1 cellular context compared by ENCODE assay signal in genomic region chr18:24397694-24398365, GRCh38.
TF ChIP-seq lines count a peak whose summit lies in the region.

TSS of gene OSBPL1A (minus strand) at chr18:24397824. CDS start at chr18:24377533, 20,291 bp downstream.

TF ChIP-seq in H1, 55 proteins besides CTCF, POLR2A, EP300 and RAD21 (continued from another document):
- TF ChIP-seq ATF3 (IDR thresholded peaks at IDR 0.05; ENCODE audit: insufficient read depth, low read depth, low read length) (peak; percentile 59; the same call in 1 of the 2 replicates), TAF1 (IDR thresholded peaks at IDR 0.05; ENCODE audit: low read depth, low read length) (peak; percentile 71), CBX8 (IDR thresholded peaks at IDR 0.05; ENCODE audit: borderline replicate concordance, low read depth, low read length) (no peak), ASH2L (IDR thresholded peaks at IDR 0.05; ENCODE audit: low read length) (peak; percentile 39), CEBPB (IDR thresholded peaks at IDR 0.05; ENCODE audit: low read depth, low read length) (peak; percentile 52; the same call in 1 of the 2 replicates), NANOG (IDR thresholded peaks at IDR 0.05; ENCODE audit: insufficient read depth, low read depth, low read length, poor library complexity, severe bottlenecking) (peak; percentile 63), MAFK (IDR thresholded peaks at IDR 0.05; ENCODE audit: low read depth, low read length) (no peak), SIN3A (conservative IDR thresholded peaks at IDR 0.05 in 1 of 2, IDR thresholded peaks at IDR 0.05 in 1 of 2; ENCODE audit: low read depth in 1 of 2, low read length in 2 of 2) (0 out of 4 replicates have a peak, but pooled peaks of 1 of the 2 experiments have one; percentile 52), JUND (IDR thresholded peaks at IDR 0.05; ENCODE audit: low read length) (no peak), EGR1 (IDR thresholded peaks at IDR 0.05; ENCODE audit: borderline replicate concordance, low read depth, low read length) (peak; percentile 87), KDM5A (IDR thresholded peaks at IDR 0.05; ENCODE audit: low read length) (no peak), BCL11A (IDR thresholded peaks at IDR 0.05; ENCODE audit: low read depth in 2 of 2, low read length in 2 of 2) (no peak), TCF12 (IDR thresholded peaks at IDR 0.05; ENCODE audit: low read depth, low read length) (peak; percentile 47; the same call in 1 of the 2 replicates), BACH1 (IDR thresholded peaks at IDR 0.05; ENCODE audit: low read length) (peak; percentile 61), BRCA1 (IDR thresholded peaks at IDR 0.05; ENCODE audit: low read depth, low read length) (no peak), SUZ12 (IDR thresholded peaks at IDR 0.05; ENCODE audit: low read length) (no peak), CHD7 (IDR thresholded peaks at IDR 0.05; ENCODE audit: insufficient replicate concordance, low read length) (no peak), ZNF274 (IDR thresholded peaks at IDR 0.05; ENCODE audit: borderline replicate concordance, extremely low read depth, low read length) (no peak), KDM4A (IDR thresholded peaks at IDR 0.05; ENCODE audit: low read depth, low read length, severe bottlenecking) (no peak), GABPA (IDR thresholded peaks at IDR 0.05; ENCODE audit: borderline replicate concordance, insufficient read depth, low read length) (peak; percentile 30; the same call in 1 of the 2 replicates), RNF2 (IDR thresholded peaks at IDR 0.05; ENCODE audit: borderline replicate concordance, low read depth, low read length, missing control alignments, poor library complexity, severe bottlenecking) (no peak), CREB1 (IDR thresholded peaks at IDR 0.05) (peak; percentile 77), CHD1 (IDR thresholded peaks at IDR 0.05; ENCODE audit: low read depth, low read length) (no peak), TAF7 (optimal IDR thresholded peaks at IDR 0.05; ENCODE audit: borderline replicate concordance, low read depth, low read length) (peak; percentile 49), GTF2F1 (IDR thresholded peaks at IDR 0.05; ENCODE audit: borderline replicate concordance, low read depth, low read length) (no peak), USF2 (IDR thresholded peaks at IDR 0.05; ENCODE audit: low read length) (peak; percentile 91), E2F6 (IDR thresholded peaks at IDR 0.05) (peak; percentile 26; the same call in 1 of the 2 replicates), SP4 (IDR thresholded peaks at IDR 0.05; ENCODE audit: low read length) (peak; percentile 90; the same call in 1 of the 2 replicates), TBP (IDR thresholded peaks at IDR 0.05; ENCODE audit: low read depth, low read length) (peak; percentile 54; the same call in 1 of the 2 replicates), FOSL1 (IDR thresholded peaks at IDR 0.05; ENCODE audit: insufficient read depth, low read depth, low read length) (no peak), RBBP5 (IDR thresholded peaks at IDR 0.05; ENCODE audit: borderline replicate concordance, low read depth, low read length) (peak; percentile 13; the same call in 1 of the 2 replicates), SRF (IDR thresholded peaks at IDR 0.05; ENCODE audit: low read depth, low read length) (no peak), PHF8 (conservative IDR thresholded peaks at IDR 0.05; ENCODE audit: low read depth, low read length) (peak; percentile 76; the same call in 1 of the 2 replicates), EZH2 (IDR thresholded peaks at IDR 0.05; ENCODE audit: low read depth, low read length, severe bottlenecking) (no peak), YY1 (IDR thresholded peaks at IDR 0.05; ENCODE audit: low read depth, low read length) (0 out of 2 replicates have a peak, but pooled peaks have one; percentile 46), SIX5 (IDR thresholded peaks at IDR 0.05; ENCODE audit: low read depth, low read length) (no peak), SAP30 (IDR thresholded peaks at IDR 0.05; ENCODE audit: insufficient read depth, insufficient replicate concordance, low read length) (no peak), RFX5 (IDR thresholded peaks at IDR 0.05; ENCODE audit: borderline replicate concordance, low read depth, low read length) (no peak), POU5F1 (IDR thresholded peaks at IDR 0.05; ENCODE audit: low read depth, low read length) (0 out of 2 replicates have a peak, but pooled peaks have one; percentile 22), JUN (IDR thresholded peaks at IDR 0.05; ENCODE audit: low read depth, low read length) (no peak), HDAC2 (IDR thresholded peaks at IDR 0.05; ENCODE audit: borderline replicate concordance in 1 of 2, low read depth in 2 of 2, low read length in 2 of 2) (peak; percentile 80 to 90; a peak in 1 of 4 replicates), MAX (IDR thresholded peaks at IDR 0.05) (peak; percentile 93), NRF1 (IDR thresholded peaks at IDR 0.05; ENCODE audit: low read depth, low read length) (no peak), TEAD4 (IDR thresholded peaks at IDR 0.05; ENCODE audit: low read depth, low read length) (peak; percentile 79; the same call in 1 of the 2 replicates)
